Comparison of ENCODE assay signal across 2 cellular contexts in the genomic region with DNA sequence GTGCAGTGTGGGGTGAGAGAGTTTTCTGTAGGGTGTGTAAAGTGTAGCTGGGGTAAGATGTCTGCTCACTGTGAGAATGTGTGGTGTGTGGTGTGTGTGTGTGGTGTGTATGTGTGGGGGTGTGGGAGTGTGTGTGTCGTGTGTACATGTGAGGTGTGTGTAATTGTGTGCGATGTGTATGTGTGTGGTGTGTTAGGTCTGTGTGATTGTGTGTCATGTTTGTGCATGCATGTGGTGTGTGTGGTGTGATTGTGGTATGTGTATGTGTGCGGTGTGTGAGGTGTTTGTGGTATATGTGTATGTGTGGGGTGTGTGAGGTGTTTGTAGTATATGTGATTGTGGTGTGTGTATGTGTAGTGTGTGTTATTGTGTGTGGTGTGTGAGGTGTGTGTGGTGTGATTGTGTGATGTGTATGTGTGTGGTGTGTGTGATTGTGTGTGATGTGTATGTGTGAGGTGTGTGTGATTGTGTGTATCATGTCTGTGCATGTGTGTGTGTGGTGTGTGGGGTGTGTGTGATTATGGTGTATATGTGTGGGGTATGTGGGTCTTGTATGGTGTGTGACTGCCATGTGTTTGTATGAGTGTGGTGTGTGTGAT.
TF ChIP-seq lines count a peak whose summit lies in the region.

No MANE protein-coding gene starts in this region.

TF ChIP-seq in HepG2, 621 proteins besides CTCF, POLR2A, EP300 and RAD21 (continued from another document and continues in another):
- TF ChIP-seq, protein P1, sequence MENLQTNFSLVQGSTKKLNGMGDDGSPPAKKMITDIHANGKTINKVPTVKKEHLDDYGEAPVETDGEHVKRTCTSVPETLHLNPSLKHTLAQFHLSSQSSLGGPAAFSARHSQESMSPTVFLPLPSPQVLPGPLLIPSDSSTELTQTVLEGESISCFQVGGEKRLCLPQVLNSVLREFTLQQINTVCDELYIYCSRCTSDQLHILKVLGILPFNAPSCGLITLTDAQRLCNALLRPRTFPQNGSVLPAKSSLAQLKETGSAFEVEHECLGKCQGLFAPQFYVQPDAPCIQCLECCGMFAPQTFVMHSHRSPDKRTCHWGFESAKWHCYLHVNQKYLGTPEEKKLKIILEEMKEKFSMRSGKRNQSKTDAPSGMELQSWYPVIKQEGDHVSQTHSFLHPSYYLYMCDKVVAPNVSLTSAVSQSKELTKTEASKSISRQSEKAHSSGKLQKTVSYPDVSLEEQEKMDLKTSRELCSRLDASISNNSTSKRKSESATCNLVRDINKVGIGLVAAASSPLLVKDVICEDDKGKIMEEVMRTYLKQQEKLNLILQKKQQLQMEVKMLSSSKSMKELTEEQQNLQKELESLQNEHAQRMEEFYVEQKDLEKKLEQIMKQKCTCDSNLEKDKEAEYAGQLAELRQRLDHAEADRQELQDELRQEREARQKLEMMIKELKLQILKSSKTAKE (CRISPR knock-in tag; IDR thresholded peaks at IDR 0.05; ENCODE audit: borderline replicate concordance) = peak; percentile 18; the same call in 1 of the 2 replicates
- TF ChIP-seq, protein P2, sequence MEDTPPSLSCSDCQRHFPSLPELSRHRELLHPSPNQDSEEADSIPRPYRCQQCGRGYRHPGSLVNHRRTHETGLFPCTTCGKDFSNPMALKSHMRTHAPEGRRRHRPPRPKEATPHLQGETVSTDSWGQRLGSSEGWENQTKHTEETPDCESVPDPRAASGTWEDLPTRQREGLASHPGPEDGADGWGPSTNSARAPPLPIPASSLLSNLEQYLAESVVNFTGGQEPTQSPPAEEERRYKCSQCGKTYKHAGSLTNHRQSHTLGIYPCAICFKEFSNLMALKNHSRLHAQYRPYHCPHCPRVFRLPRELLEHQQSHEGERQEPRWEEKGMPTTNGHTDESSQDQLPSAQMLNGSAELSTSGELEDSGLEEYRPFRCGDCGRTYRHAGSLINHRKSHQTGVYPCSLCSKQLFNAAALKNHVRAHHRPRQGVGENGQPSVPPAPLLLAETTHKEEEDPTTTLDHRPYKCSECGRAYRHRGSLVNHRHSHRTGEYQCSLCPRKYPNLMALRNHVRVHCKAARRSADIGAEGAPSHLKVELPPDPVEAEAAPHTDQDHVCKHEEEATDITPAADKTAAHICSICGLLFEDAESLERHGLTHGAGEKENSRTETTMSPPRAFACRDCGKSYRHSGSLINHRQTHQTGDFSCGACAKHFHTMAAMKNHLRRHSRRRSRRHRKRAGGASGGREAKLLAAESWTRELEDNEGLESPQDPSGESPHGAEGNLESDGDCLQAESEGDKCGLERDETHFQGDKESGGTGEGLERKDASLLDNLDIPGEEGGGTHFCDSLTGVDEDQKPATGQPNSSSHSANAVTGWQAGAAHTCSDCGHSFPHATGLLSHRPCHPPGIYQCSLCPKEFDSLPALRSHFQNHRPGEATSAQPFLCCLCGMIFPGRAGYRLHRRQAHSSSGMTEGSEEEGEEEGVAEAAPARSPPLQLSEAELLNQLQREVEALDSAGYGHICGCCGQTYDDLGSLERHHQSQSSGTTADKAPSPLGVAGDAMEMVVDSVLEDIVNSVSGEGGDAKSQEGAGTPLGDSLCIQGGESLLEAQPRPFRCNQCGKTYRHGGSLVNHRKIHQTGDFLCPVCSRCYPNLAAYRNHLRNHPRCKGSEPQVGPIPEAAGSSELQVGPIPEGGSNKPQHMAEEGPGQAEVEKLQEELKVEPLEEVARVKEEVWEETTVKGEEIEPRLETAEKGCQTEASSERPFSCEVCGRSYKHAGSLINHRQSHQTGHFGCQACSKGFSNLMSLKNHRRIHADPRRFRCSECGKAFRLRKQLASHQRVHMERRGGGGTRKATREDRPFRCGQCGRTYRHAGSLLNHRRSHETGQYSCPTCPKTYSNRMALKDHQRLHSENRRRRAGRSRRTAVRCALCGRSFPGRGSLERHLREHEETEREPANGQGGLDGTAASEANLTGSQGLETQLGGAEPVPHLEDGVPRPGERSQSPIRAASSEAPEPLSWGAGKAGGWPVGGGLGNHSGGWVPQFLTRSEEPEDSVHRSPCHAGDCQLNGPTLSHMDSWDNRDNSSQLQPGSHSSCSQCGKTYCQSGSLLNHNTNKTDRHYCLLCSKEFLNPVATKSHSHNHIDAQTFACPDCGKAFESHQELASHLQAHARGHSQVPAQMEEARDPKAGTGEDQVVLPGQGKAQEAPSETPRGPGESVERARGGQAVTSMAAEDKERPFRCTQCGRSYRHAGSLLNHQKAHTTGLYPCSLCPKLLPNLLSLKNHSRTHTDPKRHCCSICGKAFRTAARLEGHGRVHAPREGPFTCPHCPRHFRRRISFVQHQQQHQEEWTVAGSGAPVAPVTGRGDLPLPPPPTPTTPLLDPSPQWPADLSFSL (CRISPR knock-in tag; IDR thresholded peaks at IDR 0.05) = peak; percentile 89
- 0 out of 2 replicates have a peak, but pooled peaks have one; percentile 52 for TF ChIP-seq SOX6 (IDR thresholded peaks at IDR 0.05)
- TF ChIP-seq SOX6 (CRISPR knock-in tag; IDR thresholded peaks at IDR 0.05) = no peak
- 0 out of 2 replicates have a peak, but pooled peaks have one; percentile 10 for TF ChIP-seq ATM (IDR thresholded peaks at IDR 0.05; ENCODE audit: borderline replicate concordance)
- no peak for TF ChIP-seq ZNF674 (CRISPR knock-in tag; IDR thresholded peaks at IDR 0.05; ENCODE audit: low read depth)
- TF ChIP-seq, protein P3, sequence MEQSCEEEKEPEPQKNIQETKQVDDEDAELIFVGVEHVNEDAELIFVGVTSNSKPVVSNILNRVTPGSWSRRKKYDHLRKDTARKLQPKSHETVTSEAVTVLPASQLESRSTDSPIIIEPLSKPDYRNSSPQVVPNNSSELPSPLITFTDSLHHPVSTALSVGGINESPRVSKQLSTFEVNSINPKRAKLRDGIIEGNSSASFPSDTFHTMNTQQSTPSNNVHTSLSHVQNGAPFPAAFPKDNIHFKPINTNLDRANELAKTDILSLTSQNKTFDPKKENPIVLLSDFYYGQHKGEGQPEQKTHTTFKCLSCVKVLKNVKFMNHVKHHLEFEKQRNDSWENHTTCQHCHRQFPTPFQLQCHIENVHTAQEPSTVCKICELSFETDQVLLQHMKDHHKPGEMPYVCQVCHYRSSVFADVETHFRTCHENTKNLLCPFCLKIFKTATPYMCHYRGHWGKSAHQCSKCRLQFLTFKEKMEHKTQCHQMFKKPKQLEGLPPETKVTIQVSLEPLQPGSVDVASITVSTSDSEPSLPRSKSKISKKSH (CRISPR knock-in tag; IDR thresholded peaks at IDR 0.05; ENCODE audit: borderline replicate concordance) = no peak

TF ChIP-seq in GM12878, 131 proteins besides CTCF, POLR2A, EP300 and RAD21 (continued from another document):
- no peak for TF ChIP-seq MEF2B (IDR thresholded peaks at IDR 0.05; ENCODE audit: partially characterized antibody, poor library complexity, severe bottlenecking)
- TF ChIP-seq CREB1 (IDR thresholded peaks at IDR 0.05; ENCODE audit: low read depth) = no peak
- TF ChIP-seq HDAC2 (IDR thresholded peaks at IDR 0.05) = no peak
- TF ChIP-seq ZNF622 (IDR thresholded peaks at IDR 0.05) = no peak
- TF ChIP-seq, protein P4, sequence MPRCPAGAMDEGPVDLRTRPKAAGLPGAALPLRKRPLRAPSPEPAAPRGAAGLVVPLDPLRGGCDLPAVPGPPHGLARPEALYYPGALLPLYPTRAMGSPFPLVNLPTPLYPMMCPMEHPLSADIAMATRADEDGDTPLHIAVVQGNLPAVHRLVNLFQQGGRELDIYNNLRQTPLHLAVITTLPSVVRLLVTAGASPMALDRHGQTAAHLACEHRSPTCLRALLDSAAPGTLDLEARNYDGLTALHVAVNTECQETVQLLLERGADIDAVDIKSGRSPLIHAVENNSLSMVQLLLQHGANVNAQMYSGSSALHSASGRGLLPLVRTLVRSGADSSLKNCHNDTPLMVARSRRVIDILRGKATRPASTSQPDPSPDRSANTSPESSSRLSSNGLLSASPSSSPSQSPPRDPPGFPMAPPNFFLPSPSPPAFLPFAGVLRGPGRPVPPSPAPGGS (IDR thresholded peaks at IDR 0.05; ENCODE audit: borderline replicate concordance, insufficient read depth, low read depth, low read length, poor library complexity, severe bottlenecking) = peak; percentile 77
TF ChIP-seq in GM12878: peak in this region for 2.
